In the genomic region with DNA sequence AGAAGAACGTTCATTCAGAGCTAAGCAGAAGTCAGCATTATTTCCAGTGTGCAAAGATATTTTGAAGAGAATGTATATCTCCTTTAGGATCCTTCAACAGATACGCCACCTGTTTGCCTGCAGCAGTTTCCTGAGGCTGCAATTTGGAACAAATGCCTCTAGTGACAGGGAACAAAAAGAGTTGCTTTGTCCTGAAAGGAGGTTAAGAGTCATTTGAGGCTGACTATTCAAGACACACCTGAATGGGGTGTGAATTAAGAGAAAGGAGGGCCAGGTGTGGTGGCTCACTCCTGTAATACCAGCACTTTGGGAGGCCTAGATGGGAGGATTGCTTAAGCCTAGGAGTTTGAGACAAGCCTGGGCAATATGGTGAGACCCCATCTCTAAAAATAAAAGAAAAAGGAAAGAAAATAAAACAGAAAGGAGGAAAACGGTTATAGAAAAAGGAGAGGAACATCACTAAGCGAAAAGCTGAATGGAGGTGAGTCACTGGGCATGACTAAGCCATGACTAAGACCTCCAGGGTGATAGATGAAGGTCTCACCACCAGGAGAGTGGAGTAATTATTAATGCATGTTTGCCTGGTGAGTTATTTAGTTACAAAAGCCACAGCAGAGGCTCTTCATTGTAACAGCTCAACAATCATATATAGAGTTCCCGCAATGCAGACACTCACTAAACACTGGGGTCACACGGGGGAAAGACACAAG, we compare ENCODE assay signal across 8 cellular contexts.
DNase-seq lines count a peak whose midpoint lies in the region; ATAC-seq and TF ChIP-seq lines count a peak whose summit lies in the region.
"Had no signal": no experiment of that assay in that cellular context is flagged by ENCODE, and none has a peak within 500 bp of the region (broad histone marks: within the 10 kb centered on the region; RNA-seq: fewer than 3 reads in every experiment).

No MANE protein-coding gene starts in this region.

- no peak overlapping the region for H3K27ac ChIP-seq in RWPE1
- peak overlapping the region; percentile 55 for H3K27ac ChIP-seq in mesendoderm (ENCODE audit: low read depth, low read length)
- H3K27ac ChIP-seq in colonic mucosa = no peak overlapping the region
- H3K27ac ChIP-seq: neutrophil had no signal

- no peak for TF ChIP-seq CTCF in RWPE1 (conservative IDR thresholded peaks at IDR 0.05; ENCODE audit: low read depth)
- TF ChIP-seq CTCF in colonic mucosa (IDR thresholded peaks at IDR 0.05) = no peak

- intact Hi-C loops in colonic mucosa (cut with DNase I) = no loop called here

- no CpG with 5 or more reads among the region's 6 CpGs for WGBS in mesendoderm (ENCODE audit: extremely low coverage, insufficient coverage, low lambda C conversion rate)

- POLR2A ChIA-PET in RWPE1 (lab: Yijun Ruan, JAX; ENCODE audit: low non-redundant PET) = no interaction called here

- H3K4me3 ChIP-seq in mesendoderm (ENCODE audit: low read length) (no peak overlapping the region), colonic mucosa (no peak overlapping the region)

- H3K18ac ChIP-seq in mesendoderm (ENCODE audit: low read length) = no peak overlapping the region

- H2BK5ac ChIP-seq in mesendoderm (ENCODE audit: low read length) = no peak overlapping the region

- H3K79me1 ChIP-seq in mesendoderm (ENCODE audit: low read length) = no peaks in the 10 kb centered on the region

- DNase-seq in RWPE1 (ENCODE audit: low spot score) (peak; percentile 99), mesendoderm (peak; percentile 82), putamen (ENCODE audit: low spot score) (no peak), NCI-H526 (lab: John Stamatoyannopoulos, UW) (no peak), colonic mucosa (no peak)

- H3K9ac ChIP-seq in mesendoderm (ENCODE audit: low read length) (no peak overlapping the region), colonic mucosa (ENCODE audit: low read depth in 2 of 2, low read length in 2 of 2) (no peak overlapping the region)

- H3K27me3 ChIP-seq in mesendoderm (ENCODE audit: insufficient read depth, low read length, poor library complexity) = no peaks in the 10 kb centered on the region
- no peaks in the 10 kb centered on the region for H3K27me3 ChIP-seq in colonic mucosa
- H3K27me3 ChIP-seq: neutrophil had no signal

- no peak overlapping the region for H4K8ac ChIP-seq in mesendoderm (ENCODE audit: low read depth, low read length)

- H2BK15ac ChIP-seq in mesendoderm (replicated peaks; ENCODE audit: low read depth) = no peak overlapping the region

- H3K36me3 ChIP-seq in mesendoderm (ENCODE audit: control insufficient read depth, insufficient read depth, low read length) (no peaks in the 10 kb centered on the region), colonic mucosa (no peaks in the 10 kb centered on the region)
- H3K36me3 ChIP-seq: neutrophil had no signal

- no peaks in the 10 kb centered on the region for H3K9me3 ChIP-seq in colonic mucosa
- H3K9me3 ChIP-seq: neutrophil had no signal

- H3K4me2 ChIP-seq in mesendoderm (ENCODE audit: low read length) = no peak overlapping the region

- no peak overlapping the region for H2AK5ac ChIP-seq in mesendoderm (ENCODE audit: low read length)

- ATAC-seq in GM18520 (IDR thresholded peaks at IDR 0.05; ENCODE audit: unreplicated experiment) = peak; percentile 81
- ATAC-seq in HG02588 (IDR thresholded peaks at IDR 0.05; ENCODE audit: unreplicated experiment) = peak; percentile 69

- no peak overlapping the region for H3K4ac ChIP-seq in mesendoderm (ENCODE audit: low read depth, low read length)

- H4K5ac ChIP-seq in mesendoderm (ENCODE audit: low read length) = no peak overlapping the region

- H3K56ac ChIP-seq in mesendoderm (ENCODE audit: low read length) = no peak overlapping the region

- no peaks in the 10 kb centered on the region for H3K79me2 ChIP-seq in mesendoderm (ENCODE audit: control insufficient read depth, insufficient read depth, low read length)

- no peak overlapping the region for H3K23ac ChIP-seq in mesendoderm (ENCODE audit: low read length)

- H3K4me1 ChIP-seq in mesendoderm (ENCODE audit: control insufficient read depth, low read depth, low read length) (peaks cover 2% of the 10 kb centered on the region), colonic mucosa (no peaks in the 10 kb centered on the region)

- CTCF ChIA-PET in RWPE1 (lab: Yijun Ruan, JAX) = interaction anchor here (0.5 to 0.9 kb wide), 3 partner anchors 108 to 221 kb away, joined by 3 to 4 read pairs (median 3); no protein-coding TSS in a partner anchor

- H2BK120ac ChIP-seq in mesendoderm (ENCODE audit: low read depth, low read length) = no peak overlapping the region

Comparison
In these comparisons a context has a peak if more than half of its experiments do, and no peak if none do; other contexts are left out.
1. DNase-seq: peak in RWPE1 (single experiment) and mesendoderm (single experiment); none in putamen (single experiment), NCI-H526 (0 of 2) and colonic mucosa (single experiment).